ENCODE assay signal across 25 cellular contexts in genomic region chr21:27827972-27828371, GRCh38.
"Had no signal": no experiment of that assay in that cellular context is flagged by ENCODE, and none has a peak within 500 bp of the region (broad histone marks: within the 10 kb centered on the region; RNA-seq: fewer than 3 reads in every experiment).

No MANE protein-coding gene starts in this region.

- H3K36me3 ChIP-seq: left lung, ovary, prostate gland, transverse colon, upper lobe of left lung, vagina had no signal

- H3K4me3 Mint-ChIP-seq: memory B cell; naive thymus-derived CD4-positive, alpha-beta T cell; natural killer cell treated with Interleukin-12 subunit alpha and Interleukin-12 subunit beta and Interleukin-15 and Interleukin-18, amount 100 ng/mL, for 72 hours; stimulated activated memory B cell treated with anti-CD40 and anti-IgM and Interleukin-4, amounts not matched to agents 10 μg/mL and 1 μg/mL and 100 μg/mL, for 72 hours; stimulated activated naive CD8-positive, alpha-beta T cell treated with anti-CD3 and anti-CD28 coated beads, Interleukin-15, amount 100 ng/mL, for 72 hours had no signal

- FAIRE-seq: kidney had no signal

- H3K4me3 ChIP-seq: left lung, lung, mucosa of descending colon, ovary, prostate gland, skin epidermis, transverse colon, upper lobe of left lung, vagina had no signal

- H3K4me1 ChIP-seq: left lung, prostate gland, transverse colon, vagina had no signal

- H3K27me3 ChIP-seq: left lung, ovary, transverse colon, upper lobe of left lung, vagina had no signal

- H3K27ac ChIP-seq: left lung, ovary, prostate gland, skin epidermis, transverse colon, upper lobe of left lung, vagina had no signal

- H3K4me1 Mint-ChIP-seq: memory B cell; naive thymus-derived CD4-positive, alpha-beta T cell; stimulated activated memory B cell treated with anti-CD40 and anti-IgM and Interleukin-4, amounts not matched to agents 10 μg/mL and 1 μg/mL and 100 μg/mL, for 72 hours; stimulated activated naive CD8-positive, alpha-beta T cell treated with anti-CD3 and anti-CD28 coated beads, Interleukin-15, amount 100 ng/mL, for 72 hours had no signal

- H3K36me3 Mint-ChIP-seq: memory B cell; naive thymus-derived CD4-positive, alpha-beta T cell; stimulated activated memory B cell treated with anti-CD40 and anti-IgM and Interleukin-4, amounts not matched to agents 10 μg/mL and 1 μg/mL and 100 μg/mL, for 72 hours had no signal

- H3K9me3 ChIP-seq: mucosa of descending colon, ovary, prostate gland, transverse colon, upper lobe of left lung, vagina had no signal

- ATAC-seq: left colon; left lung; mucosa of descending colon; naive thymus-derived CD4-positive, alpha-beta T cell; natural killer cell treated with Interleukin-12 subunit alpha and Interleukin-12 subunit beta and Interleukin-15 and Interleukin-18, amount 100 ng/mL, for 72 hours; right cardiac atrium; sciatic nerve; stimulated activated memory B cell treated with anti-CD40 and anti-IgM and Interleukin-4, amounts not matched to agents 10 μg/mL and 1 μg/mL and 100 μg/mL, for 72 hours; stimulated activated naive CD8-positive, alpha-beta T cell treated with anti-CD3 and anti-CD28 coated beads, Interleukin-15, amount 100 ng/mL, for 72 hours had no signal

- DNase-seq: hippocampal formation; kidney; left colon; left lung; midbrain; mucosa of descending colon; naive thymus-derived CD4-positive, alpha-beta T cell; ovary; retina; right cardiac atrium; stimulated activated CD4-positive, alpha-beta T cell treated with anti-CD3 and anti-CD28 coated beads, Interleukin-12 subunit alpha, Interleukin-12 subunit beta, amount 100 ng/mL, for 4 hours; stimulated activated CD4-positive, alpha-beta T cell treated with anti-CD3 and anti-CD28 coated beads, Interleukin-4, amount 100 ng/mL, for 24 hours; stimulated activated naive CD4-positive, alpha-beta T cell treated with Interleukin-2 at 50 U/mL for 16 hours; stimulated activated naive CD8-positive, alpha-beta T cell treated with anti-CD3 and anti-CD28 coated beads, Interleukin-15, amount 100 ng/mL, for 72 hours; substantia nigra; transverse colon; upper lobe of left lung had no signal

- H3K27ac Mint-ChIP-seq: memory B cell; naive thymus-derived CD4-positive, alpha-beta T cell; natural killer cell treated with Interleukin-12 subunit alpha and Interleukin-12 subunit beta and Interleukin-15 and Interleukin-18, amount 100 ng/mL, for 72 hours; stimulated activated memory B cell treated with anti-CD40 and anti-IgM and Interleukin-4, amounts not matched to agents 10 μg/mL and 1 μg/mL and 100 μg/mL, for 72 hours; stimulated activated naive CD8-positive, alpha-beta T cell treated with anti-CD3 and anti-CD28 coated beads, Interleukin-15, amount 100 ng/mL, for 72 hours had no signal
